23 cellular contexts compared by ENCODE assay signal in the genomic region with DNA sequence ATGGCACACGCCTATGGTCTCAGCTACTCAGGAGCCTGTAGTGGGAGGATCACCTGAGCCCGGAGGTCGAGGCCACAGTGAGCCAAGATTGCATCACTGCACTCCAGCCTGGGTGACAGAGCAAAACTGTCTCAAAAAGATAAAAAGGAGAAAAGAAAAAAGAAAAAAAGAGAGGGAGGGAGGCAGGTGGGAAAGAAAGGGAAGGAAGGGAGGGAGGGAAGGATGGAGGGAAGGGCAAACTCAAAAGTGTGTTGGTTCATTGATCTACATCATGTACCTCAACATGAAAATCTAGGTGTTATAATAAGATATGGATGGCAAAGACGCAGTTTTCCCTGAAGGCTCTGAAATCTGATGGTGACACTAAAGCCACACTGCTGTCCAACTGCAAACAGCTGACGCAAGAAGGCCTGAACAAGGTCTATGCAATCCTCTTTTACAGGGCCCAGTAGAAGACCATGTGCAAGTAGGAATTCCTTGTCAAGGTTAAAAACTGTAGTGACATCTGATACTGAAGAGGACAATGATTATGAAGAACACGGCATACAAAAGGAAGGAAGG.
"Had no signal": no experiment of that assay in that cellular context is flagged by ENCODE, and none has a peak within 500 bp of the region (broad histone marks: within the 10 kb centered on the region; RNA-seq: fewer than 3 reads in every experiment).

No MANE protein-coding gene starts in this region.

- ATAC-seq: activated CD4-positive, CD25-positive, alpha-beta regulatory T cell treated with anti-CD3 and anti-CD28 coated beads, Interleukin-2, amount 50 U/mL, for 24 hours; activated CD8-positive, alpha-beta T cell treated with anti-CD3 and anti-CD28 coated beads, Interleukin-2, amount 10 ng/mL, durations not matched to agents 7 days and 5 days; left colon; mucosa of descending colon had no signal

- H3K4me1 ChIP-seq: ascending aorta, thyroid gland had no signal

- H3K4me3 Mint-ChIP-seq: activated CD4-positive, alpha-beta T cell treated with anti-CD3 and anti-CD28 coated beads, Interleukin-2, amount 10 ng/mL, durations not matched to agents 7 days and 5 days; activated CD8-positive, alpha-beta T cell treated with anti-CD3 and anti-CD28 coated beads, Interleukin-2, amount 10 ng/mL, durations not matched to agents 7 days and 5 days; activated naive CD4-positive, alpha-beta T cell treated with anti-CD3 and anti-CD28 coated beads, Interleukin-2, amount 10 ng/mL, durations not matched to agents 7 days and 5 days; activated T-cell treated with anti-CD3 and anti-CD28 coated beads, Interleukin-2, amount 50 U/mL, for 24 hours; naive B cell; neural crest cell had no signal

- H3K4me2 ChIP-seq: hepatocyte had no signal

- FAIRE-seq: bronchial epithelial cell, islet of Langerhans had no signal

- H3K4me1 Mint-ChIP-seq: activated CD4-positive, alpha-beta T cell treated with anti-CD3 and anti-CD28 coated beads, Interleukin-2, amount 10 ng/mL, durations not matched to agents 7 days and 5 days; activated naive CD4-positive, alpha-beta T cell treated with anti-CD3 and anti-CD28 coated beads, Interleukin-2, amount 10 ng/mL, durations not matched to agents 7 days and 5 days had no signal

- H3K27ac Mint-ChIP-seq: activated CD4-positive, alpha-beta T cell treated with anti-CD3 and anti-CD28 coated beads, Interleukin-2, amount 10 ng/mL, durations not matched to agents 7 days and 5 days; activated CD8-positive, alpha-beta T cell treated with anti-CD3 and anti-CD28 coated beads, Interleukin-2, amount 10 ng/mL, durations not matched to agents 7 days and 5 days; activated naive CD4-positive, alpha-beta T cell treated with anti-CD3 and anti-CD28 coated beads, Interleukin-2, amount 10 ng/mL, durations not matched to agents 7 days and 5 days; activated T-cell treated with anti-CD3 and anti-CD28 coated beads, Interleukin-2, amount 50 U/mL, for 24 hours; naive B cell had no signal

- H2AFZ ChIP-seq: hepatocyte had no signal

- H3K36me3 ChIP-seq: thyroid gland had no signal

- DNase-seq: activated CD4-positive, alpha-beta T cell treated with anti-CD3 and anti-CD28 coated beads, Interleukin-2, amount 10 ng/mL, durations not matched to agents 7 days and 5 days; activated CD8-positive, alpha-beta T cell treated with anti-CD3 and anti-CD28 coated beads, Interleukin-2, amount 10 ng/mL, durations not matched to agents 7 days and 5 days; activated naive CD4-positive, alpha-beta T cell treated with anti-CD3 and anti-CD28 coated beads, Interleukin-2, amount 10 ng/mL, durations not matched to agents 7 days and 5 days; activated T-cell treated with anti-CD3 and anti-CD28 coated beads, Interleukin-2, amount 50 U/mL, for 24 hours; effector memory CD4-positive, alpha-beta T cell; foreskin fibroblast; left colon; mucosa of descending colon; naive B cell; retina; stimulated activated CD4-positive, alpha-beta T cell treated with anti-CD3 and anti-CD28 coated beads, Interleukin-12 subunit alpha, Interleukin-12 subunit beta, amount 100 ng/mL, for 4 hours; stimulated activated CD4-positive, alpha-beta T cell treated with anti-CD3 and anti-CD28 coated beads, Interleukin-1b, Interleukin-23, amount 100 ng/mL, for 48 hours; stimulated activated CD8-positive, alpha-beta memory T cell treated with anti-CD3 and anti-CD28 coated beads, Interleukin-4, amount 100 ng/mL, for 48 hours; stimulated activated naive CD4-positive, alpha-beta T cell; thyroid gland had no signal

- H3K9me3 Mint-ChIP-seq: activated CD4-positive, alpha-beta T cell treated with anti-CD3 and anti-CD28 coated beads, Interleukin-2, amount 10 ng/mL, durations not matched to agents 7 days and 5 days; activated naive CD4-positive, alpha-beta T cell treated with anti-CD3 and anti-CD28 coated beads, Interleukin-2, amount 10 ng/mL, durations not matched to agents 7 days and 5 days; naive B cell; neural crest cell had no signal

- H3K27me3 Mint-ChIP-seq: activated CD4-positive, alpha-beta T cell treated with anti-CD3 and anti-CD28 coated beads, Interleukin-2, amount 10 ng/mL, durations not matched to agents 7 days and 5 days; activated naive CD4-positive, alpha-beta T cell treated with anti-CD3 and anti-CD28 coated beads, Interleukin-2, amount 10 ng/mL, durations not matched to agents 7 days and 5 days; activated T-cell treated with anti-CD3 and anti-CD28 coated beads, Interleukin-2, amount 50 U/mL, for 24 hours; naive B cell had no signal

- H3K9me3 ChIP-seq: ascending aorta, mucosa of descending colon, thyroid gland had no signal

- H3K27ac ChIP-seq: ascending aorta, epithelial cell of prostate, hepatocyte, thyroid gland had no signal

- H3K79me2 ChIP-seq: hepatocyte had no signal

- H3K4me3 ChIP-seq: ascending aorta, hepatocyte, lung, mucosa of descending colon, thyroid gland had no signal

- H3K27me3 ChIP-seq: ascending aorta, hepatocyte, thyroid gland had no signal
